8 cellular contexts compared by ENCODE assay signal in the genomic region with DNA sequence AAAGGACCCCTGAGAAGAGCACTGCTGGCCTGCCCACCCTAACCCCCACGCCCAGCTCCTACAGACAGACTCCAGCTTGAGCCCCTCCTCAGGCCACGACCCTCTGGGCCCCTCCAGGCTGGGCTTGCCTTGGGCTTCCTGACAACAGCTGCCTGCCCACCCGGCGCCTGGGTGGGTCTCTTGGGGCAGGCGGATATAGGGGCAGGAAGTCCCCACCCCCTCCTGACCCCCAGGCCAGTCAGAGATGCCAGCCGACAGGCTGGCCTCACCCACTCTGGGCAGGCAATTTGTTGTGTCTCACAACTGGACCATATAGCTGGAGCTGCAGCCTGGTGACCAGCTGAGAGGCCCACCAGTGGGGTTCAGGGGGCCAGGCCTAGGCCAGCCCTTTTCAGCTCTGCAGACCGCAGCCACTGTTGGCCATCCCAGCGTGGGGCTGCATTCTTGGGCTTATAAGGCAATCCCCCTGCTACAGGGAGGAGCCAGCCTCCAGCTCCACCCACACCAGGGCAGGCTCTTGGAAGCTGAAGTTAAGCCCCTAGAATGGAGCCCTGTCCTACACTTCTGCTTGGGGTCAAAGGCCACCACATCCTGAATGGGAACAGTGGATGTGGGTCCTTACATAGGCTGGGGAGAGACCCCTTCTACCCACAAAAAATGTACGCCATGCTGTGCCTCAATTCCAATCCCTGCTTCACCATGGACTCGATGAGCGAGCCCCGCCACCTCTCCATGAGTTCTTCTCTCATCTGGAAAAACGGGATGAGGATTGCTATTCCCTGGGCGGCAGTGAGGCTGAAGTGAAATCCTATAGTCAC. TPM values are rescaled to one million over a fixed set of nuclear protein-coding genes. Genes with fewer than 3 reads are reported as not detected.
A peak's percentile ranks its signal among the peaks of the same experiment; 100 is the strongest.
DNase-seq lines count a peak whose midpoint lies in the region; ATAC-seq, FAIRE-seq and TF ChIP-seq lines count a peak whose summit lies in the region.

No MANE protein-coding gene starts in this region.

- H3K9ac ChIP-seq in IMR-90 (ENCODE audit: low read depth, low read length) (peak overlapping the region; percentile 100), astrocyte (ENCODE audit: low read length) (peak overlapping the region; percentile 89), stomach smooth muscle (ENCODE audit: low read length in 2 of 2) (peak overlapping the region; percentile 76 to 97)

- peak; percentile 39 for FAIRE-seq in astrocyte (lab: Jason Lieb, UNC)

- TF ChIP-seq RAD21 in IMR-90 (IDR thresholded peaks at IDR 0.05; ENCODE audit: low read length), result no peak

- TF ChIP-seq CTCF in AG09319 (IDR thresholded peaks at IDR 0.05; ENCODE audit: low read depth, low read length) (no peak), IMR-90 (conservative IDR thresholded peaks at IDR 0.05; ENCODE audit: low read depth, low read length) (no peak), astrocyte (IDR thresholded peaks at IDR 0.05; ENCODE audit: insufficient read depth, low read depth, low read length) (no peak)

- peak overlapping the region; percentile 85 for H2BK20ac ChIP-seq in IMR-90 (ENCODE audit: low read depth, low read length)

- CTCF ChIA-PET in IMR-90 (lab: Yijun Ruan, JAX), result interaction anchor here (0.9 to 1.6 kb wide), 2 partner anchors 38 to 51 kb away, joined by 4 to 6 read pairs; no protein-coding TSS in a partner anchor

- H3K9me3 ChIP-seq in IMR-90 (ENCODE audit: control insufficient read depth, insufficient read depth, low read length) (no peaks in the 10 kb centered on the region), astrocyte (ENCODE audit: insufficient read depth, low read depth, low read length) (no peaks in the 10 kb centered on the region), stomach smooth muscle (ENCODE audit: control insufficient read depth in 2 of 2, low read length in 2 of 2) (no peaks in the 10 kb centered on the region)

- no peaks in the 10 kb centered on the region for H3K9me3 Mint-ChIP-seq in astrocyte (ENCODE audit: unreplicated experiment)

- H3K27ac ChIP-seq in IMR-90 (ENCODE audit: insufficient read depth, low read length) (peak overlapping the region; percentile 100), astrocyte (ENCODE audit: low read depth, low read length) (peak overlapping the region; percentile 94), stomach smooth muscle (ENCODE audit: low read length) (peak overlapping the region; percentile 100)

- in situ Hi-C loops in IMR-90 (cut with MboI; ENCODE audit: low sequenced_read_pairs), result no loop called here

- peak overlapping the region; percentile 92 for H3K27ac Mint-ChIP-seq in astrocyte (ENCODE audit: unreplicated experiment)

- peak overlapping the region; percentile 100 for H2AK9ac ChIP-seq in IMR-90 (replicated peaks; ENCODE audit: low read depth, low read length, poor library complexity)

- H3K27me3 ChIP-seq in IMR-90 (ENCODE audit: control insufficient read depth, insufficient read depth, low read length) (no peaks in the 10 kb centered on the region), astrocyte (ENCODE audit: insufficient read depth, low read length) (no peaks in the 10 kb centered on the region), stomach smooth muscle (ENCODE audit: control insufficient read depth in 1 of 2, insufficient read depth in 2 of 2, low read length in 2 of 2) (no peaks in the 10 kb centered on the region)

- H2BK15ac ChIP-seq in IMR-90 (ENCODE audit: low read depth, low read length), result peak overlapping the region; percentile 87; the same call in 1 of the 3 replicates

- dilution Hi-C loops in IMR-90 (cut with HindIII; ENCODE audit: low sequenced_read_pairs, unreplicated experiment), result no loop called here

- peak overlapping the region; percentile 88 for H3K4me3 Mint-ChIP-seq in astrocyte (ENCODE audit: unreplicated experiment)

- H3K4ac ChIP-seq in IMR-90 (ENCODE audit: low read depth, low read length), result peak overlapping the region; percentile 100

- H3K9me1 ChIP-seq in IMR-90 (ENCODE audit: insufficient read depth, low read length), result peaks cover 9% of the 10 kb centered on the region

- peaks cover 41% of the 10 kb centered on the region for H3K4me1 Mint-ChIP-seq in astrocyte (ENCODE audit: low read depth, unreplicated experiment)

- H4K5ac ChIP-seq in IMR-90 (ENCODE audit: low read depth, low read length), result peak overlapping the region; percentile 95

- peak overlapping the region; percentile 99 for H3K14ac ChIP-seq in IMR-90 (replicated peaks; ENCODE audit: low read depth, low read length)

- H4K20me1 ChIP-seq in IMR-90 (ENCODE audit: insufficient read depth, low read length) (peaks cover 66% of the 10 kb centered on the region), astrocyte (ENCODE audit: insufficient read depth, low read length) (peaks cover 42% of the 10 kb centered on the region)

- H3K4me1 ChIP-seq in IMR-90 (ENCODE audit: control insufficient read depth, insufficient read depth, low read length) (peaks cover 35% of the 10 kb centered on the region), astrocyte (ENCODE audit: insufficient read depth, low read length) (peaks cover 70% of the 10 kb centered on the region), stomach smooth muscle (ENCODE audit: control insufficient read depth, insufficient read depth, low read length) (peaks cover 73% of the 10 kb centered on the region)

- H2AK5ac ChIP-seq in IMR-90 (ENCODE audit: low read depth, low read length), result peak overlapping the region; percentile 100

- H2BK5ac ChIP-seq in IMR-90 (ENCODE audit: low read depth, low read length, poor library complexity, severe bottlenecking), result peak overlapping the region; percentile 100

- peaks cover 67% of the 10 kb centered on the region for H3K79me2 ChIP-seq in astrocyte (ENCODE audit: insufficient read depth, low read length)

- H3K27me3 Mint-ChIP-seq in astrocyte (ENCODE audit: low read depth, unreplicated experiment), result no peaks in the 10 kb centered on the region

- peak overlapping the region; percentile 82 for H2AFZ ChIP-seq in IMR-90 (replicated peaks; ENCODE audit: low read length, poor library complexity)
- no peak overlapping the region for H2AFZ ChIP-seq in astrocyte (ENCODE audit: low read depth, low read length)

- intact Hi-C loops in IMR-90 (cut with micrococcal nuclease), result loop anchor here (2.0 kb wide), 1 partner anchor 23 kb away; the partner anchor contains the start of gene DBN1

- H3K4me2 ChIP-seq in IMR-90 (ENCODE audit: low read depth, low read length) (peak overlapping the region; percentile 82), astrocyte (ENCODE audit: low read length) (peak overlapping the region; percentile 96)

- H3K18ac ChIP-seq in IMR-90 (ENCODE audit: low read depth, low read length), result peak overlapping the region; percentile 94

- H4K91ac ChIP-seq in IMR-90 (ENCODE audit: insufficient read depth, low read depth, low read length), result peak overlapping the region; percentile 99

- H3K56ac ChIP-seq in IMR-90 (ENCODE audit: extremely low read depth, insufficient read depth, low read length), result peak overlapping the region; percentile 90

- 0% methylated on average over 2 of the region's 14 CpGs; no CpG with 5 or more reads in 1 of the 2 experiments for WGBS in IMR-90 (ENCODE audit: extremely low coverage in 2 of 2, insufficient read length in 1 of 2), 2 experiments

- H3K79me1 ChIP-seq in IMR-90 (ENCODE audit: low read depth in 1 of 2, low read length in 2 of 2), result peaks cover 24 to 66% of the 10 kb centered on the region in 2 experiments

- ATAC-seq in IMR-90 (ENCODE audit: low read depth) (peak; percentile 40), GM21390 (IDR thresholded peaks at IDR 0.05; ENCODE audit: unreplicated experiment) (no peak)

- BruUV-seq in IMR-90 (replicated peaks; lab: Mats Ljungman, UMichigan), result no TSS peak

- DNase-seq in AG09319 (ENCODE audit: extremely low read depth, low read depth) (peak; percentile 83), IMR-90 (peak; percentile 88), astrocyte (ENCODE audit: low read depth) (peak; percentile 86), iris pigment epithelial cell (ENCODE audit: low read depth) (peak; percentile 94), NCI-H128 (lab: John Stamatoyannopoulos, UW; ENCODE audit: unreplicated experiment) (no peak), HPDE6-E6E7 (ENCODE audit: extremely low spot score) (no peak)

- H3K4me3 ChIP-seq in IMR-90 (ENCODE audit: insufficient read depth, low read depth, low read length) (peak overlapping the region; percentile 91), astrocyte (ENCODE audit: insufficient read depth, low read depth, low read length) (peak overlapping the region; percentile 82), stomach smooth muscle (ENCODE audit: low read length in 2 of 2) (peak overlapping the region; percentile 82 to 85)

- H3K36me3 Mint-ChIP-seq in astrocyte (ENCODE audit: low read depth, unreplicated experiment), result peaks cover 4% of the 10 kb centered on the region

- peak; percentile 76 for TF ChIP-seq POLR2A in IMR-90 (IDR thresholded peaks at IDR 0.05; ENCODE audit: low read depth, low read length)

- H2BK120ac ChIP-seq in IMR-90 (ENCODE audit: low read depth, low read length), result peak overlapping the region; percentile 93

- peak overlapping the region; percentile 100 for H3K23ac ChIP-seq in IMR-90 (ENCODE audit: low read depth, low read length)

- POLR2A ChIA-PET in IMR-90 (lab: Charles Lee; ENCODE audit: unreplicated experiment), result interaction anchor here (0.6 to 2.1 kb wide), 8 partner anchors 10 to 942 kb away, joined by 3 to 11 read pairs (median 3); partner anchors contain the start of gene GRK6

- peak overlapping the region; percentile 96 to 97 for H4K8ac ChIP-seq in IMR-90 (ENCODE audit: low read depth in 2 of 2, low read length in 2 of 2)

- H3K36me3 ChIP-seq in IMR-90 (ENCODE audit: control insufficient read depth, insufficient read depth, low read length) (peaks cover 48% of the 10 kb centered on the region), astrocyte (ENCODE audit: insufficient read depth, low read length) (peaks cover 19% of the 10 kb centered on the region), stomach smooth muscle (ENCODE audit: control insufficient read depth in 2 of 2, insufficient read depth in 2 of 2, low read length in 2 of 2) (peaks cover 17 to 21% of the 10 kb centered on the region in 2 donors)

RNA-seq across cellular contexts. Expression of gene PDLIM7, which starts 2.0 kb away (rescaled TPM):
- total RNA-seq in IMR-90 (2012; rRNA removed) (70.4 and 72.5 TPM in 2 replicates), astrocyte (590 and 591 TPM in 2 replicates)
- polyA plus RNA-seq in IMR-90 (2012; rRNA removed), result 534 and 574 TPM in 2 replicates
- polyA plus RNA-seq in IMR-90 (2012; cell fraction: cytosol; rRNA removed), result 252 and 588 TPM in 2 replicates
- 1,535 and 3,107 TPM in 2 replicates for polyA plus RNA-seq in IMR-90 (2012; cell fraction: nucleus; rRNA removed; ENCODE audit: low replicate concordance)

RNA-seq across cellular contexts. Expression of gene DOK3, which starts 14.2 kb away (rescaled TPM):
- 0.54 and 0.56 TPM in 2 replicates for total RNA-seq in IMR-90 (2012; rRNA removed)
- polyA plus RNA-seq in IMR-90 (2012; rRNA removed), result 3.6 and 3.9 TPM in 2 replicates
- 0.49 and 1.3 TPM in 2 replicates for polyA plus RNA-seq in IMR-90 (2012; cell fraction: cytosol; rRNA removed)
- polyA plus RNA-seq in IMR-90 (2012; cell fraction: nucleus; rRNA removed; ENCODE audit: low replicate concordance), result 20.3 and 32.4 TPM in 2 replicates
- 15.6 and 16.3 TPM in 2 replicates for total RNA-seq in astrocyte

RNA-seq across cellular contexts. Expression of gene DDX41, which starts 21.3 kb away (rescaled TPM):
- total RNA-seq in IMR-90 (2012; rRNA removed) (130 and 141 TPM in 2 replicates), astrocyte (92.5 and 99.5 TPM in 2 replicates)
- 160 and 170 TPM in 2 replicates for polyA plus RNA-seq in IMR-90 (2012; rRNA removed)
- polyA plus RNA-seq in IMR-90 (2012; cell fraction: cytosol; rRNA removed), result 124 and 130 TPM in 2 replicates
- polyA plus RNA-seq in IMR-90 (2012; cell fraction: nucleus; rRNA removed; ENCODE audit: low replicate concordance), result 358 and 582 TPM in 2 replicates

RNA-seq across cellular contexts. Expression of gene DBN1, which starts 22.0 kb away (rescaled TPM):
- 122 and 212 TPM in 2 replicates for total RNA-seq in IMR-90 (2012; rRNA removed)
- 187 and 235 TPM in 2 replicates for polyA plus RNA-seq in IMR-90 (2012; rRNA removed)
- polyA plus RNA-seq in IMR-90 (2012; cell fraction: cytosol; rRNA removed), result 150 and 193 TPM in 2 replicates
- polyA plus RNA-seq in IMR-90 (2012; cell fraction: nucleus; rRNA removed; ENCODE audit: low replicate concordance), result 786 and 1,481 TPM in 2 replicates
- total RNA-seq in astrocyte, result 350 and 371 TPM in 2 replicates

RNA-seq across cellular contexts. Expression of gene PRR7, which starts 48.8 kb away (rescaled TPM):
- total RNA-seq in IMR-90 (2012; rRNA removed), result 1.1 TPM in 2 replicates
- polyA plus RNA-seq in IMR-90 (2012; rRNA removed), result 10.1 and 13.6 TPM in 2 replicates
- polyA plus RNA-seq in IMR-90 (2012; cell fraction: cytosol; rRNA removed), result 11.9 and 36.3 TPM in 2 replicates
- 12.9 and 42.6 TPM in 2 replicates for polyA plus RNA-seq in IMR-90 (2012; cell fraction: nucleus; rRNA removed; ENCODE audit: low replicate concordance)
- total RNA-seq in astrocyte, result 9.9 TPM in 2 replicates

Comparison
In these comparisons a context has a peak if more than half of its experiments do, and no peak if none do; other contexts are left out.
1. DNase-seq: peak in AG09319 (single experiment), IMR-90 (single experiment), astrocyte (single experiment) and iris pigment epithelial cell (single experiment); none in NCI-H128 (single experiment) and HPDE6-E6E7 (single experiment).
2. RNA of gene DOK3, which starts 14.2 kb away (total RNA-seq): 15.6 to 16.3 TPM in astrocyte; 0.54 to 0.56 TPM in IMR-90; every median in the first group is over 10 times any median in the second.
3. Peak in every context shown above with its lines, with median percentiles within 50 percentile points of each other: H3K27ac ChIP-seq, H3K4me3 ChIP-seq and H3K9ac ChIP-seq.